In genomic region chr5:156815988-156816599, GRCh38 we compare ENCODE assay signal across 8 cellular contexts. TPM values are rescaled to one million over a fixed set of nuclear protein-coding genes. Genes with fewer than 3 reads are reported as not detected.
DNase-seq lines count a peak whose midpoint lies in the region; ATAC-seq and TF ChIP-seq lines count a peak whose summit lies in the region.

No MANE protein-coding gene starts in this region.

- H4K91ac ChIP-seq in H9 (ENCODE audit: insufficient read length, low read depth, low read length), result no peak overlapping the region

- H3K4ac ChIP-seq in H9 (ENCODE audit: low read depth, low read length), result no peak overlapping the region

- no peaks in the 10 kb centered on the region for H3K27me3 Mint-ChIP-seq in H9 (ENCODE audit: low read depth)
- H3K27me3 Mint-ChIP-seq in brain, result no peaks in the 10 kb centered on the region
- no peaks in the 10 kb centered on the region for H3K27me3 Mint-ChIP-seq in nephron progenitor cell (ENCODE audit: low read depth, poor library complexity)

- H3K23me2 ChIP-seq in H9 (ENCODE audit: insufficient read length, low read depth, low read length, poor library complexity, severe bottlenecking), result no peaks in the 10 kb centered on the region

- H3K79me1 ChIP-seq in H9 (ENCODE audit: insufficient read depth, low read depth, low read length, poor library complexity, severe bottlenecking), result no peaks in the 10 kb centered on the region

- H2BK5ac ChIP-seq in H9 (ENCODE audit: insufficient read length, low read length), result no peak overlapping the region

- H3K9me3 Mint-ChIP-seq in H9, result peaks cover 4 to 7% of the 10 kb centered on the region in 2 experiments; a peak in 3 of 5 replicates
- H3K9me3 Mint-ChIP-seq in brain, result peaks cover 0 to 10% (median 6%) of the 10 kb centered on the region in 5 experiments
- H3K9me3 Mint-ChIP-seq in nephron progenitor cell, result peaks cover 9% of the 10 kb centered on the region

- whole genome bisulfite sequencing in H9 (ENCODE audit: extremely low coverage, insufficient read length, low lambda C conversion rate), result no CpG with 5 or more reads among the region's 6 CpGs

- H2BK20ac ChIP-seq in H9 (ENCODE audit: low read depth, low read length, poor library complexity, severe bottlenecking), result no peak overlapping the region

- H3K56ac ChIP-seq in H9 (ENCODE audit: insufficient read length, low read depth, low read length), result no peak overlapping the region

- no peak overlapping the region for H2BK15ac ChIP-seq in H9 (ENCODE audit: low read depth, low read length)

- no peak overlapping the region for H3K9ac ChIP-seq in H9 (ENCODE audit: extremely low read depth, insufficient read length, low read length)

- no peak overlapping the region for H3T11ph ChIP-seq in H9 (ENCODE audit: low read length)

- peaks cover 13% of the 10 kb centered on the region; the same call in 1 of the 2 replicates for H3K4me1 ChIP-seq in H9 (ENCODE audit: insufficient read depth, low read length)

- H3K9me3 ChIP-seq in H9 (ENCODE audit: control insufficient read depth, low read depth, low read length), result no peaks in the 10 kb centered on the region

- H3K4me2 ChIP-seq in H9 (ENCODE audit: insufficient read depth, insufficient read length, low read length), result no peak overlapping the region

- no peak overlapping the region for H4K8ac ChIP-seq in H9 (replicated peaks; ENCODE audit: insufficient read length, low read depth, low read length)

- no peak for ATAC-seq in GM21723 (IDR thresholded peaks at IDR 0.05; ENCODE audit: unreplicated experiment)

- H2BK12ac ChIP-seq in H9 (ENCODE audit: insufficient read length, low read depth, low read length), result no peak overlapping the region

- H3K36me3 Mint-ChIP-seq in H9 (ENCODE audit: insufficient read depth in 1 of 3, low read depth in 3 of 3), result peaks cover 5 to 8% (median 6%) of the 10 kb centered on the region in 3 experiments; a peak in 5 of 7 replicates
- no peaks in the 10 kb centered on the region for H3K36me3 Mint-ChIP-seq in brain
- no peaks in the 10 kb centered on the region for H3K36me3 Mint-ChIP-seq in nephron progenitor cell (ENCODE audit: low read depth)

- H3K23ac ChIP-seq in H9 (ENCODE audit: insufficient read length, low read depth, low read length), result no peak overlapping the region

- no peaks in the 10 kb centered on the region for H3K27me3 ChIP-seq in H9 (ENCODE audit: insufficient read depth, low read length)

- H2AFZ ChIP-seq in H9 (ENCODE audit: low read length), result no peak overlapping the region

- no peak overlapping the region for H2AK5ac ChIP-seq in H9 (ENCODE audit: insufficient read length, low read length)

- peaks cover 18 to 31% of the 10 kb centered on the region in 2 experiments for H3K4me1 Mint-ChIP-seq in H9
- peaks cover 7% of the 10 kb centered on the region for H3K4me1 Mint-ChIP-seq in brain
- H3K4me1 Mint-ChIP-seq in nephron progenitor cell, result no peaks in the 10 kb centered on the region

- TF ChIP-seq CTCF in H9 (conservative IDR thresholded peaks at IDR 0.05) (peak; percentile 78), brain (conservative IDR thresholded peaks at IDR 0.05) (peak; percentile 39 to 66), nephron progenitor cell (IDR thresholded peaks at IDR 0.05) (peak; percentile 31)

- no peak overlapping the region for H3K18ac ChIP-seq in H9 (ENCODE audit: insufficient read length, low read depth, low read length)

- H3K79me2 ChIP-seq in H9 (ENCODE audit: insufficient read depth, low read length), result no peaks in the 10 kb centered on the region

- no peak overlapping the region for H3K14ac ChIP-seq in H9 (ENCODE audit: insufficient read depth, low read length)

- peak overlapping the region in 1 of 3 experiments; percentile 0; a peak in 1 of 7 replicates for H3K27ac Mint-ChIP-seq in H9
- no peak overlapping the region for H3K27ac Mint-ChIP-seq in brain
- H3K27ac Mint-ChIP-seq in nephron progenitor cell, result no peak overlapping the region

- H2BK120ac ChIP-seq in H9 (ENCODE audit: low read depth, low read length, poor library complexity, severe bottlenecking), result no peak overlapping the region

- H4K20me1 ChIP-seq in H9 (ENCODE audit: control insufficient read depth, insufficient read depth, insufficient read length), result no peaks in the 10 kb centered on the region

- H3K27ac ChIP-seq in H9 (ENCODE audit: insufficient read length, low read depth, low read length), result no peak overlapping the region

- H3K4me3 Mint-ChIP-seq in H9 (no peak overlapping the region), brain (no peak overlapping the region), nephron progenitor cell (no peak overlapping the region)

- DNase-seq in stimulated activated CD4-positive, alpha-beta T cell treated with anti-CD3 and anti-CD28 coated beads, Interleukin-12 subunit alpha, Interleukin-12 subunit beta, amount 100 ng/mL, for 48 hours (ENCODE audit: low read depth in 2 of 3, low spot score in 1 of 3), result peak; percentile 3 to 7 (median 5)
- no peak for DNase-seq in stimulated activated CD4-positive, alpha-beta T cell treated with anti-CD3 and anti-CD28 coated beads, Interleukin-12 subunit alpha, Interleukin-12 subunit beta, amount 100 ng/mL, for 4 hours
- DNase-seq in H9, result peak; percentile 66
- peak; percentile 76 for DNase-seq in NCI-H69 (lab: John Stamatoyannopoulos, UW)
- peak; percentile 23 for DNase-seq in nephron progenitor cell
- DNase-seq in NCI-H146 (lab: John Stamatoyannopoulos, UW), result no peak

- H4K5ac ChIP-seq in H9 (ENCODE audit: insufficient read length, low read depth, low read length), result no peak overlapping the region

RNA-seq across cellular contexts. Expression of gene PPP1R2B, which starts 34.0 kb away (rescaled TPM):
- not detected in 2 replicates for total RNA-seq in H9 (2021)
- polyA plus RNA-seq in brain (ENCODE audit: insufficient read depth, low read depth, low replicate concordance), result not detected

Comparison
In these comparisons a context has a peak if more than half of its experiments do, and no peak if none do; other contexts are left out.
1. DNase-seq: peak in stimulated activated CD4-positive, alpha-beta T cell treated with anti-CD3 and anti-CD28 coated beads, Interleukin-12 subunit alpha, Interleukin-12 subunit beta, amount 100 ng/mL, for 48 hours (3 of 3), H9 (single experiment), NCI-H69 (single experiment) and nephron progenitor cell (single experiment); none in stimulated activated CD4-positive, alpha-beta T cell treated with anti-CD3 and anti-CD28 coated beads, Interleukin-12 subunit alpha, Interleukin-12 subunit beta, amount 100 ng/mL, for 4 hours (single experiment) and NCI-H146 (single experiment).
2. Peak in every context shown above with its lines, with median percentiles within 50 percentile points of each other: CTCF ChIP-seq.